Comparison of ENCODE assay signal across 9 cellular contexts in genomic region chr2:197307933-197308521, GRCh38. TPM values are rescaled to one million over a fixed set of nuclear protein-coding genes. Genes with fewer than 3 reads are reported as not detected.
DNase-seq lines count a peak whose midpoint lies in the region; ATAC-seq and TF ChIP-seq lines count a peak whose summit lies in the region.
"Had no signal": no experiment of that assay in that cellular context is flagged by ENCODE, and none has a peak within 500 bp of the region (broad histone marks: within the 10 kb centered on the region; RNA-seq: fewer than 3 reads in every experiment).

No MANE protein-coding gene starts in this region.

- no peak for DNase-seq in HL-60 (ENCODE audit: low read depth in 1 of 2, low spot score in 1 of 2)
- DNase-seq in activated naive CD8-positive, alpha-beta T cell treated with anti-CD3 and anti-CD28 coated beads, Interleukin-2, amount 10 ng/mL, durations not matched to agents 7 days and 5 days: peak; percentile 73
- no peak for DNase-seq in stimulated activated naive B cell treated with anti-CD40 and anti-IgM and Interleukin-4, amounts not matched to agents 10 μg/mL and 1 μg/mL and 100 μg/mL, for 72 hours
- DNase-seq in iPS-NIHi7 (ENCODE audit: extremely low spot score): no peak
- DNase-seq in AG08395 (ENCODE audit: low spot score): no peak
- no peak for DNase-seq in GOT3 (lab: John Stamatoyannopoulos, UW)
- DNase-seq: mesenchymal stem cell had no signal

- no peaks in the 10 kb centered on the region for H3K27me3 Mint-ChIP-seq in activated naive CD8-positive, alpha-beta T cell treated with anti-CD3 and anti-CD28 coated beads, Interleukin-2, amount 10 ng/mL, durations not matched to agents 7 days and 5 days
- no peaks in the 10 kb centered on the region for H3K27me3 Mint-ChIP-seq in stimulated activated naive B cell treated with anti-CD40 and anti-IgM and Interleukin-4, amounts not matched to agents 10 μg/mL and 1 μg/mL and 100 μg/mL, for 72 hours

- peak overlapping the region; percentile 92 for H3K4me3 Mint-ChIP-seq in activated naive CD8-positive, alpha-beta T cell treated with anti-CD3 and anti-CD28 coated beads, Interleukin-2, amount 10 ng/mL, durations not matched to agents 7 days and 5 days
- peak overlapping the region; percentile 92 to 95 for H3K4me3 Mint-ChIP-seq in stimulated activated naive B cell treated with anti-CD40 and anti-IgM and Interleukin-4, amounts not matched to agents 10 μg/mL and 1 μg/mL and 100 μg/mL, for 72 hours

- no peaks in the 10 kb centered on the region for H3K9me3 Mint-ChIP-seq in activated naive CD8-positive, alpha-beta T cell treated with anti-CD3 and anti-CD28 coated beads, Interleukin-2, amount 10 ng/mL, durations not matched to agents 7 days and 5 days
- H3K9me3 Mint-ChIP-seq in stimulated activated naive B cell treated with anti-CD40 and anti-IgM and Interleukin-4, amounts not matched to agents 10 μg/mL and 1 μg/mL and 100 μg/mL, for 72 hours: no peaks in the 10 kb centered on the region

- H3K36me3 Mint-ChIP-seq in activated naive CD8-positive, alpha-beta T cell treated with anti-CD3 and anti-CD28 coated beads, Interleukin-2, amount 10 ng/mL, durations not matched to agents 7 days and 5 days: peaks cover 21% of the 10 kb centered on the region
- peaks cover 19 to 21% of the 10 kb centered on the region in 2 donors for H3K36me3 Mint-ChIP-seq in stimulated activated naive B cell treated with anti-CD40 and anti-IgM and Interleukin-4, amounts not matched to agents 10 μg/mL and 1 μg/mL and 100 μg/mL, for 72 hours

- H3K27ac ChIP-seq in HL-60 (replicated peaks): peak overlapping the region; percentile 80

- H3K4me1 Mint-ChIP-seq in activated naive CD8-positive, alpha-beta T cell treated with anti-CD3 and anti-CD28 coated beads, Interleukin-2, amount 10 ng/mL, durations not matched to agents 7 days and 5 days: peaks cover 69% of the 10 kb centered on the region
- peaks cover 40 to 79% of the 10 kb centered on the region in 2 donors for H3K4me1 Mint-ChIP-seq in stimulated activated naive B cell treated with anti-CD40 and anti-IgM and Interleukin-4, amounts not matched to agents 10 μg/mL and 1 μg/mL and 100 μg/mL, for 72 hours

- TF ChIP-seq CTCF in HL-60 (IDR thresholded peaks at IDR 0.05; ENCODE audit: insufficient read depth, low read length): no peak

- no peak overlapping the region for H3K4me3 ChIP-seq in HL-60 (replicated peaks; ENCODE audit: insufficient read depth, low read length)

- ATAC-seq in GM19351 (IDR thresholded peaks at IDR 0.05; ENCODE audit: unreplicated experiment): peak; percentile 23
- ATAC-seq in activated naive CD8-positive, alpha-beta T cell treated with anti-CD3 and anti-CD28 coated beads, Interleukin-2, amount 10 ng/mL, durations not matched to agents 7 days and 5 days (ENCODE audit: low read depth): peak; percentile 48
- ATAC-seq in stimulated activated naive B cell treated with anti-CD40 and anti-IgM and Interleukin-4, amounts not matched to agents 10 μg/mL and 1 μg/mL and 100 μg/mL, for 72 hours (replicated peaks): peak; percentile 33 to 50
- ATAC-seq in HG03025 (IDR thresholded peaks at IDR 0.05; ENCODE audit: low FRiP score, unreplicated experiment): no peak

- POLR2A ChIA-PET in activated naive CD8-positive, alpha-beta T cell treated with anti-CD3 and anti-CD28 coated beads, Interleukin-2, amount 10 ng/mL, durations not matched to agents 7 days and 5 days (lab: Charles Lee): interaction anchor here (0.6 to 8.2 kb wide), 33 partner anchors 9 to 1149 kb away, joined by 3 to 122 read pairs (median 4); no protein-coding TSS in a partner anchor

- no peaks in the 10 kb centered on the region for H3K27me3 ChIP-seq in HL-60 (ENCODE audit: insufficient read depth, poor library complexity, severe bottlenecking)

- peak overlapping the region; percentile 81 for H3K27ac Mint-ChIP-seq in activated naive CD8-positive, alpha-beta T cell treated with anti-CD3 and anti-CD28 coated beads, Interleukin-2, amount 10 ng/mL, durations not matched to agents 7 days and 5 days
- peak overlapping the region; percentile 93 for H3K27ac Mint-ChIP-seq in stimulated activated naive B cell treated with anti-CD40 and anti-IgM and Interleukin-4, amounts not matched to agents 10 μg/mL and 1 μg/mL and 100 μg/mL, for 72 hours

RNA-seq across cellular contexts. Expression of gene ANKRD44, which starts 2.6 kb away (rescaled TPM):
- total RNA-seq in activated naive CD8-positive, alpha-beta T cell treated with anti-CD3 and anti-CD28 coated beads, Interleukin-2, amount 10 ng/mL, durations not matched to agents 7 days and 5 days: 100 to 1,000 TPM; 240 to 243 TPM
